Comparison of ENCODE assay signal across 8 cellular contexts in genomic region chr5:142426129-142426641, GRCh38.
DNase-seq lines count a peak whose midpoint lies in the region; ATAC-seq and TF ChIP-seq lines count a peak whose summit lies in the region.

No MANE protein-coding gene starts in this region.

- no peak for ATAC-seq in HG02798 (IDR thresholded peaks at IDR 0.05; ENCODE audit: poor library complexity, unreplicated experiment)
- no peak for ATAC-seq in HG03135 (IDR thresholded peaks at IDR 0.05; ENCODE audit: unreplicated experiment)

- no peak overlapping the region for H3K4me3 ChIP-seq in astrocyte of the cerebellum (ENCODE audit: low read depth, low read length)

- in situ Hi-C loops in astrocyte of the cerebellum (cut with HindIII; ENCODE audit: low sequenced_read_pairs): loop anchor here (5.0 kb wide), 1 partner anchor 46 kb away; no protein-coding TSS in a partner anchor

- no peak for TF ChIP-seq CTCF in astrocyte of the cerebellum (IDR thresholded peaks at IDR 0.05; ENCODE audit: low read depth, low read length, missing control alignments)

- DNase-seq in AG08395 (ENCODE audit: low spot score) (peak; percentile 49), M059J (ENCODE audit: low read depth) (peak; percentile 88), astrocyte of the cerebellum (ENCODE audit: low read depth) (peak; percentile 84), lung microvascular endothelial cell (ENCODE audit: low read depth in 2 of 2) (peak; percentile 67 to 77), EL (no peak)
- no peak for DNase-seq in activated CD4-positive, CD25-positive, alpha-beta regulatory T cell (lab: John Stamatoyannopoulos, UW)

Comparison
In these comparisons a context has a peak if more than half of its experiments do, and no peak if none do; other contexts are left out.
1. DNase-seq: peak in AG08395 (single experiment), M059J (single experiment), astrocyte of the cerebellum (single experiment) and lung microvascular endothelial cell (2 of 2); none in activated CD4-positive, CD25-positive, alpha-beta regulatory T cell (0 of 4) and EL (single experiment).